19 cellular contexts compared by ENCODE assay signal in the genomic region with DNA sequence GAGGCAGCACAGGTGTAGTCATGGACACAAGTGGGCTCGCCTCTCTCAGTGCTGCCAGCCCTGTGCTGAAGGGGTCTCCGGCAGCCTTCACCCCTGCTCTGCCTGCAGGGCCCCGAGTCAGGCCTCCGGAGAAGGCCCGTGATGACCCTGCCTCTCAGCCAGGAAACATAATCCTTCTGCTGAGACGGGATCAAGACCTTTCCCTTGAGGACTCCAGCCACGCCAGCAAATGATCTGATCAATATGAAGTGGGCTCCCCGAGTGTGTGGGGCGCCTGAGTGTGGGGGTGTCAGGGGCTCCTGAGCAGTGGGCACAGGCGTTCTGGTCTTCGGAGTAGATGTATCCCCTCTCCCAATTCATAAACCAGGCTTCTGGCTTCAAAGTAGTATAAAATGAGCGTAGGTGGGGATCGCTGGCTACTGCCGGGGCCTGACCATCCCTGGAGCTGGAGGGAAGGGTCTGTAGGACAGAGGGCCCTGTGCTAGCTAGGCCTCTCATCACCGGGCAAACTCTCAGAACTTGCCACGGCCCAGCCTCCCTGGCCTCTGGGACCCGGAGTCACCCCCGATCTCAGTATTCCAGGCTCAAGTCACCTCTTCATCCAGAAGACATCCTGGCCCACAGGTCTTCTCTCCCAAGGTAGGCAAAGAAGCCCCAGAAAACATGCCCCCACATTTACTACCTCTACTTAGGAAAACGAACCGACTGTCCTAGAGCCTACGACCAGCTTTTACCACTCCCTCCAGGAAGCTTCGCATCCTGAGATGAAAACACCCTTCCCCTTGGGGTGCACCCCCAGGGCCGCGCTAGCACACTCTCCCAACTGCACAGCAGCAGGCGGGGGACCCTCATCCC. TPM values are rescaled to one million over a fixed set of nuclear protein-coding genes. Genes with fewer than 3 reads are reported as not detected.
A peak's percentile ranks its signal among the peaks of the same experiment; 100 is the strongest.
DNase-seq lines count a peak whose midpoint lies in the region; ATAC-seq and TF ChIP-seq lines count a peak whose summit lies in the region.
"Had no signal": no experiment of that assay in that cellular context is flagged by ENCODE, and none has a peak within 500 bp of the region (broad histone marks: within the 10 kb centered on the region; RNA-seq: fewer than 3 reads in every experiment).

No MANE protein-coding gene starts in this region.

- H3K4me3 ChIP-seq in right atrium auricular region (no peak overlapping the region), osteoblast (ENCODE audit: insufficient read depth, low read length) (no peak overlapping the region), mesenchymal stem cell (ENCODE audit: insufficient read depth in 1 of 2, low read depth in 1 of 2, low read length in 2 of 2) (no peak overlapping the region)
- H3K4me3 ChIP-seq: A549 had no signal

- 87% methylated on average over 23 of the region's 25 CpGs for WGBS in mesenchymal stem cell

- H4K20me1 ChIP-seq in osteoblast (ENCODE audit: insufficient read depth, low read length), result no peaks in the 10 kb centered on the region

- TF ChIP-seq CTCF in right atrium auricular region (IDR thresholded peaks at IDR 0.05) (no peak), endothelial cell (IDR thresholded peaks at IDR 0.05; ENCODE audit: unreplicated experiment) (no peak), osteoblast (IDR thresholded peaks at IDR 0.05; ENCODE audit: extremely low read depth, low read depth, low read length) (no peak)

- H3K9me3 Mint-ChIP-seq in endothelial cell (ENCODE audit: unreplicated experiment), result no peaks in the 10 kb centered on the region
- H3K9me3 Mint-ChIP-seq: CD4-positive, alpha-beta memory T cell had no signal

- H3K79me1 ChIP-seq in mesenchymal stem cell (replicated peaks; ENCODE audit: low read length, poor library complexity, severe bottlenecking), result no peaks in the 10 kb centered on the region

- H4K91ac ChIP-seq in mesenchymal stem cell (ENCODE audit: low read length), result no peak overlapping the region

- H3K4ac ChIP-seq in mesenchymal stem cell (ENCODE audit: low read depth in 1 of 2, low read length in 2 of 2), result no peak overlapping the region

- H3K9me3 ChIP-seq in right atrium auricular region (no peaks in the 10 kb centered on the region), osteoblast (ENCODE audit: low read depth, low read length) (no peaks in the 10 kb centered on the region), mesenchymal stem cell (ENCODE audit: control insufficient read depth, low read length) (no peaks in the 10 kb centered on the region)
- H3K9me3 ChIP-seq: A549 had no signal

- H3K18ac ChIP-seq in mesenchymal stem cell (ENCODE audit: low read depth in 1 of 2, low read length in 2 of 2), result no peak overlapping the region

- H3K27ac ChIP-seq in right atrium auricular region, result no peak overlapping the region
- H3K27ac ChIP-seq in osteoblast (ENCODE audit: low read depth, low read length), result no peak overlapping the region
- H3K27ac ChIP-seq in mesenchymal stem cell (ENCODE audit: low read length, poor library complexity, severe bottlenecking), result no peak overlapping the region
- H3K27ac ChIP-seq: A549 had no signal

- no peak overlapping the region for H4K8ac ChIP-seq in mesenchymal stem cell (ENCODE audit: low read length)

- no peak overlapping the region for H2AK5ac ChIP-seq in mesenchymal stem cell (ENCODE audit: low read length, severe bottlenecking)

- no peak overlapping the region for H2BK120ac ChIP-seq in mesenchymal stem cell (ENCODE audit: low read depth, low read length)

- peaks cover 6% of the 10 kb centered on the region for H3K27me3 Mint-ChIP-seq in endothelial cell (ENCODE audit: unreplicated experiment)

- H3K4me3 Mint-ChIP-seq in endothelial cell (ENCODE audit: unreplicated experiment), result no peak overlapping the region
- H3K4me3 Mint-ChIP-seq: CD4-positive, alpha-beta memory T cell had no signal

- H3K4me1 Mint-ChIP-seq in endothelial cell (ENCODE audit: unreplicated experiment), result peaks cover 13% of the 10 kb centered on the region

- H3K23ac ChIP-seq in mesenchymal stem cell (ENCODE audit: low read length in 2 of 2), result no peak overlapping the region

- H2BK15ac ChIP-seq in mesenchymal stem cell (ENCODE audit: low read depth, poor library complexity, severe bottlenecking), result no peak overlapping the region

- ATAC-seq in Right ventricle myocardium inferior, result no peak
- ATAC-seq: A549, PC-3 had no signal

- H3K4me2 ChIP-seq in osteoblast (ENCODE audit: insufficient read depth, low read length) (no peak overlapping the region), mesenchymal stem cell (ENCODE audit: low read length, poor library complexity, severe bottlenecking) (no peak overlapping the region)
- H3K4me2 ChIP-seq: A549 had no signal

- no peak overlapping the region for H3K9ac ChIP-seq in mesenchymal stem cell (ENCODE audit: low read length)

- no peaks in the 10 kb centered on the region for H3K27me3 ChIP-seq in right atrium auricular region
- H3K27me3 ChIP-seq in osteoblast (ENCODE audit: insufficient read depth, low read length), result no peaks in the 10 kb centered on the region
- peaks cover 0 to 27% of the 10 kb centered on the region in 2 experiments for H3K27me3 ChIP-seq in mesenchymal stem cell (ENCODE audit: control insufficient read depth in 1 of 2, insufficient read depth in 1 of 2, low read length in 2 of 2)

- H3K4me1 ChIP-seq in right atrium auricular region, result no peaks in the 10 kb centered on the region
- no peaks in the 10 kb centered on the region for H3K4me1 ChIP-seq in osteoblast (ENCODE audit: insufficient read depth, low read length)
- no peaks in the 10 kb centered on the region for H3K4me1 ChIP-seq in mesenchymal stem cell (ENCODE audit: control insufficient read depth, insufficient read depth, low read depth, low read length)
- H3K4me1 ChIP-seq: A549 had no signal

- intact Hi-C loops in Right ventricle myocardium inferior (cut with DNase I), result no loop called here

- no peaks in the 10 kb centered on the region for H3K79me2 ChIP-seq in osteoblast (ENCODE audit: insufficient read depth, low read length)

- H2BK12ac ChIP-seq in mesenchymal stem cell (ENCODE audit: low read length in 2 of 2), result no peak overlapping the region

- H3K36me3 ChIP-seq in right atrium auricular region, result no peaks in the 10 kb centered on the region
- H3K36me3 ChIP-seq in osteoblast (ENCODE audit: insufficient read depth, low read length), result no peaks in the 10 kb centered on the region
- H3K36me3 ChIP-seq in mesenchymal stem cell (ENCODE audit: control insufficient read depth in 1 of 2, insufficient read depth in 2 of 2, low read depth in 1 of 2, low read length in 2 of 2), result no peaks in the 10 kb centered on the region

- DNase-seq in right atrium auricular region (ENCODE audit: low spot score), result peak; percentile 44
- DNase-seq in Right ventricle myocardium inferior (ENCODE audit: missing footprints), result no peak
- DNase-seq in endothelial cell (ENCODE audit: low spot score), result no peak
- peak; percentile 73 for DNase-seq in osteoblast (ENCODE audit: insufficient read length, low spot score, missing footprints)
- no peak for DNase-seq in mesenchymal stem cell
- no peak for DNase-seq in inferior parietal cortex (ENCODE audit: extremely low spot score)
- no peak for DNase-seq in NCI-H1930 (lab: John Stamatoyannopoulos, UW)
- DNase-seq: AML-193; CD4-positive, alpha-beta memory T cell; DND-41; GDM1; Karpas-422; MM.1S; NCI-H1105 treated with DMSO at 0.1 percent for 48 hours; NCI-H187; NCI-H446; NCI-H748 treated with DMSO at 0.1 percent for 48 hours; PC-3 had no signal

- no peak overlapping the region for H2BK5ac ChIP-seq in mesenchymal stem cell (ENCODE audit: low read depth, low read length, poor library complexity, severe bottlenecking)

- no peak overlapping the region for H3K14ac ChIP-seq in mesenchymal stem cell (ENCODE audit: low read length in 2 of 2)

- H2AFZ ChIP-seq in osteoblast (ENCODE audit: low read length) (no peak overlapping the region), mesenchymal stem cell (ENCODE audit: low read depth, low read length) (no peak overlapping the region)

- peak overlapping the region; percentile 24 for H3K27ac Mint-ChIP-seq in endothelial cell (ENCODE audit: unreplicated experiment)

- no peaks in the 10 kb centered on the region for H3K36me3 Mint-ChIP-seq in endothelial cell (ENCODE audit: low read depth, unreplicated experiment)
- H3K36me3 Mint-ChIP-seq: CD4-positive, alpha-beta memory T cell had no signal

RNA-seq across cellular contexts. Expression of gene CRACDL, which starts 33.6 kb away (rescaled TPM):
- total RNA-seq in right atrium auricular region (1 to 10 TPM; 5.3 to 7.4 TPM), Right ventricle myocardium inferior (3.9 TPM), endothelial cell (ENCODE audit: unreplicated experiment) (3.3 TPM), osteoblast (not detected in 2 replicates)
- polyA plus RNA-seq in mesenchymal stem cell (2013, experiment 1 of 2), result not detected
- not detected for polyA plus RNA-seq in mesenchymal stem cell (2013, experiment 2 of 2)
- total RNA-seq: PC-3 had no signal

Comparison
In these comparisons a context has a peak if more than half of its experiments do, and no peak if none do; other contexts are left out.
1. DNase-seq: peak in right atrium auricular region (single experiment) and osteoblast (single experiment); none in Right ventricle myocardium inferior (single experiment), endothelial cell (single experiment), mesenchymal stem cell (single experiment), inferior parietal cortex (single experiment) and NCI-H1930 (0 of 2).